Comparison of ENCODE assay signal across 11 cellular contexts in the genomic region with DNA sequence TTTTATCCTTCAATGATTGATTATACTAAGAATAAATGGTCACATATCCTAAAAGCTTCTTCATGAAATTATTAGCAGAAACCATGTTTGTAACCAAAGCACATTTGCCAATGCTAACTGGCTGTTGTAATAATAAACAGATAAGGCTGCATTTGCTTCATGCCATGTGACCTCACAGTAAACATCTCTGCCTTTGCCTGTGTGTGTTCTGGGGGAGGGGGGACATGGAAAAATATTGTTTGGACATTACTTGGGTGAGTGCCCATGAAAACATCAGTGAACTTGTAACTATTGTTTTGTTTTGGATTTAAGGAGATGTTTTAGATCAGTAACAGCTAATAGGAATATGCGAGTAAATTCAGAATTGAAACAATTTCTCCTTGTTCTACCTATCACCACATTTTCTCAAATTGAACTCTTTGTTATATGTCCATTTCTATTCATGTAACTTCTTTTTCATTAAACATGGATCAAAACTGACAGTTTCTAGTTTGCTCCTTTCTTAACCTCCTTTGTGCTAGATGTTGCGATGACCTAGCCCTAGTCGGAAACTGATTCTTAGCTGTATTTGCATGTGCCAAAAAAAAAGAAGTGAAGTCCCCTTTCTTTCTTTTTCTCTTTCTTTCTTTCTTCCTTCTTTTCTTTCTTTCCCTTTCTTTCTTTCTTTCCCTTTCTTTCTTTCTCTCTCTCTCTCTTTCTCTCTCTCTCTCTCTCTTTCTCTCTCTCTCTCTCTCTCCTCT. TPM values are rescaled to one million over a fixed set of nuclear protein-coding genes. Genes with fewer than 3 reads are reported as not detected.
DNase-seq lines count a peak whose midpoint lies in the region; ATAC-seq and TF ChIP-seq lines count a peak whose summit lies in the region.
"Had no signal": no experiment of that assay in that cellular context is flagged by ENCODE, and none has a peak within 500 bp of the region (broad histone marks: within the 10 kb centered on the region; RNA-seq: fewer than 3 reads in every experiment).

No MANE protein-coding gene starts in this region.

- no peak for DNase-seq in HFFc6
- DNase-seq in SJSA1 (ENCODE audit: low read depth in 1 of 2, low spot score in 2 of 2) = peak; percentile 73 to 91
- no peak for DNase-seq in left ventricle myocardium superior
- no peak for DNase-seq in esophagus squamous epithelium (lab: John Stamatoyannopoulos, UW)
- DNase-seq in spleen = no peak
- no peak for DNase-seq in NCI-H1436 treated with DMSO at 0.1 percent for 48 hours (lab: John Stamatoyannopoulos, UW)
- DNase-seq: cerebellar nuclear complex, psoas muscle had no signal

- H3K36me3 ChIP-seq in SJSA1 = no peaks in the 10 kb centered on the region
- no peaks in the 10 kb centered on the region for H3K36me3 ChIP-seq in esophagus squamous epithelium
- no peaks in the 10 kb centered on the region for H3K36me3 ChIP-seq in spleen

- H3K27ac ChIP-seq in SJSA1 (peak overlapping the region; percentile 34), esophagus squamous epithelium (peak overlapping the region in 2 of 4 donors; percentile 34 to 65), spleen (peak overlapping the region in 1 of 8 donors; percentile 42)
- H3K27ac ChIP-seq: HL-60 had no signal

- intact Hi-C loops in left ventricle myocardium superior (cut with micrococcal nuclease) (no loop called here), esophagus squamous epithelium (cut with DNase I) (no loop called here), spleen (cut with DNase I; ENCODE audit: low total_unique reads) (loop anchor here (10.0 kb wide), 1 partner anchor 119 kb away; the partner anchor contains the start of gene BACH1)

- WGBS in esophagus squamous epithelium, 2 donors = 72 to 79% methylated on average over 3 of the region's 3 CpGs
- WGBS in spleen, 5 donors = 65 to 82% (median 75%) methylated on average over 3 of the region's 3 CpGs

- peaks cover 22% of the 10 kb centered on the region for H3K4me1 ChIP-seq in SJSA1 (replicated peaks)
- H3K4me1 ChIP-seq in esophagus squamous epithelium = peaks cover 0 to 12% (median 4%) of the 10 kb centered on the region in 3 donors
- H3K4me1 ChIP-seq in spleen = peaks cover 0 to 33% (median 14%) of the 10 kb centered on the region in 6 donors

- peak; percentile 38 for ATAC-seq in left ventricle myocardium superior
- ATAC-seq in stimulated activated memory B cell treated with anti-CD40 and anti-IgM and Interleukin-4, amounts not matched to agents 10 μg/mL and 1 μg/mL and 100 μg/mL, for 72 hours = no peak
- ATAC-seq in HG03439 (IDR thresholded peaks at IDR 0.05; ENCODE audit: unreplicated experiment) = no peak

- no peaks in the 10 kb centered on the region for H3K27me3 ChIP-seq in SJSA1 (replicated peaks)
- H3K27me3 ChIP-seq in esophagus squamous epithelium = no peaks in the 10 kb centered on the region
- no peaks in the 10 kb centered on the region for H3K27me3 ChIP-seq in spleen (replicated peaks in 1 of 7)

- H3K4me1 Mint-ChIP-seq in HFFc6 (ENCODE audit: low read depth) = peaks cover 39% of the 10 kb centered on the region
- H3K4me1 Mint-ChIP-seq in stimulated activated memory B cell treated with anti-CD40 and anti-IgM and Interleukin-4, amounts not matched to agents 10 μg/mL and 1 μg/mL and 100 μg/mL, for 72 hours = peaks cover 31% of the 10 kb centered on the region

- no peaks in the 10 kb centered on the region for H3K27me3 Mint-ChIP-seq in HFFc6 (ENCODE audit: insufficient read depth)
- no peaks in the 10 kb centered on the region for H3K27me3 Mint-ChIP-seq in stimulated activated memory B cell treated with anti-CD40 and anti-IgM and Interleukin-4, amounts not matched to agents 10 μg/mL and 1 μg/mL and 100 μg/mL, for 72 hours

- no peaks in the 10 kb centered on the region for H3K9me3 Mint-ChIP-seq in HFFc6
- no peaks in the 10 kb centered on the region for H3K9me3 Mint-ChIP-seq in stimulated activated memory B cell treated with anti-CD40 and anti-IgM and Interleukin-4, amounts not matched to agents 10 μg/mL and 1 μg/mL and 100 μg/mL, for 72 hours

- H3K9me3 ChIP-seq in SJSA1 (replicated peaks) (no peaks in the 10 kb centered on the region), esophagus squamous epithelium (no peaks in the 10 kb centered on the region), spleen (no peaks in the 10 kb centered on the region)
- H3K9me3 ChIP-seq: psoas muscle had no signal

- H3K36me3 Mint-ChIP-seq in HFFc6 (ENCODE audit: low read depth) = no peaks in the 10 kb centered on the region; the same call in 1 of the 2 replicates
- H3K36me3 Mint-ChIP-seq in stimulated activated memory B cell treated with anti-CD40 and anti-IgM and Interleukin-4, amounts not matched to agents 10 μg/mL and 1 μg/mL and 100 μg/mL, for 72 hours = peaks cover 12% of the 10 kb centered on the region

- peak overlapping the region; percentile 16 for H3K4me3 Mint-ChIP-seq in HFFc6
- peak overlapping the region; percentile 40 for H3K4me3 Mint-ChIP-seq in stimulated activated memory B cell treated with anti-CD40 and anti-IgM and Interleukin-4, amounts not matched to agents 10 μg/mL and 1 μg/mL and 100 μg/mL, for 72 hours

- no peak for TF ChIP-seq POLR2A in esophagus squamous epithelium (IDR thresholded peaks at IDR 0.05)
- no peak for TF ChIP-seq POLR2A in spleen (IDR thresholded peaks at IDR 0.05)

- TF ChIP-seq CTCF in HFFc6 (IDR thresholded peaks at IDR 0.05) (no peak), esophagus squamous epithelium (IDR thresholded peaks at IDR 0.05) (no peak), spleen (IDR thresholded peaks at IDR 0.05 in 8 of 11, conservative IDR thresholded peaks at IDR 0.05 in 3 of 11) (no peak)

- peak overlapping the region; percentile 52 for H3K27ac Mint-ChIP-seq in HFFc6
- peak overlapping the region; percentile 85 for H3K27ac Mint-ChIP-seq in stimulated activated memory B cell treated with anti-CD40 and anti-IgM and Interleukin-4, amounts not matched to agents 10 μg/mL and 1 μg/mL and 100 μg/mL, for 72 hours

- no peak overlapping the region for H3K4me3 ChIP-seq in SJSA1
- H3K4me3 ChIP-seq in esophagus squamous epithelium = peak overlapping the region in 1 of 4 donors; percentile 18
- H3K4me3 ChIP-seq in spleen = no peak overlapping the region
- H3K4me3 ChIP-seq: psoas muscle had no signal

RNA-seq across cellular contexts. Expression of gene MAP3K7CL, which starts 45.1 kb away (rescaled TPM):
- total RNA-seq in HFFc6 (2021; fragmentation: NEBNext Ultra II Directional; extraction: Animal tissue kit (Norgen Biotek cat#: 25700)) = 10 to 100 TPM in 1 of 6 experiments, 1 to 10 TPM in 5; 6.2 to 11.4 (median 7.6) TPM
- 5.3 and 11.7 TPM in 2 replicates for total RNA-seq in SJSA1 (2014; rRNA removed; shearing (Covaris generic))
- total RNA-seq in left ventricle myocardium superior = 1.1 TPM
- total RNA-seq in esophagus squamous epithelium = 1 to 10 TPM; 1.7 to 7.8 (median 6.9) TPM
- 10 to 100 TPM in 5 of 7 donors, 1 to 10 TPM in 2; 7.1 to 24.3 (median 13.9) TPM for total RNA-seq in spleen
- 10 to 100 TPM in 2 of 3 donors, 1 to 10 TPM in 1; 6.9 to 13.3 (median 10.5) TPM for polyA plus RNA-seq in spleen

Comparison
In these comparisons a context has a peak if more than half of its experiments do, and no peak if none do; other contexts are left out.
1. DNase-seq: peak in SJSA1 (2 of 2); none in HFFc6 (single experiment), left ventricle myocardium superior (single experiment), esophagus squamous epithelium (single experiment), spleen (single experiment) and NCI-H1436 treated with DMSO at 0.1 percent for 48 hours (single experiment).